28 cellular contexts compared by ENCODE assay signal in genomic region chr10:10627414-10627813, GRCh38.
"Had no signal": no experiment of that assay in that cellular context is flagged by ENCODE, and none has a peak within 500 bp of the region (broad histone marks: within the 10 kb centered on the region; RNA-seq: fewer than 3 reads in every experiment).

No MANE protein-coding gene starts in this region.

- H3K27ac ChIP-seq: epithelial cell of prostate, gastrocnemius medialis had no signal

- H3K4me1 ChIP-seq: gastrocnemius medialis had no signal

- DNase-seq: activated CD4-positive, alpha-beta memory T cell treated with anti-CD3 and anti-CD28 coated beads for 36 hours; activated CD4-positive, alpha-beta T cell treated with anti-CD3 and anti-CD28 coated beads for 36 hours; activated CD4-positive, alpha-beta T cell treated with anti-CD3 and anti-CD28 coated beads, Interleukin-2, amount 10 ng/mL, durations not matched to agents 24 days and 14 days; activated CD4-positive, CD25-positive, alpha-beta regulatory T cell; activated CD4-positive, CD25-positive, alpha-beta regulatory T cell treated with anti-CD3 and anti-CD28 coated beads, Interleukin-2, amount 50 U/mL, for 72 hours; activated CD8-positive, alpha-beta memory T cell treated with anti-CD3 and anti-CD28 coated beads, Interleukin-2, amount 10 ng/mL, durations not matched to agents 7 days and 5 days; activated CD8-positive, alpha-beta memory T cell treated with anti-CD3 and anti-CD28 coated beads, Interleukin-2, amount 50 U/mL, for 4 hours; activated CD8-positive, alpha-beta T cell treated with anti-CD3 and anti-CD28 coated beads, Interleukin-2, amount 10 ng/mL, durations not matched to agents 7 days and 5 days; activated gamma-delta T cell; activated naive CD4-positive, alpha-beta T cell; activated naive CD4-positive, alpha-beta T cell treated with anti-CD3 and anti-CD28 coated beads, Interleukin-2, amount 10 ng/mL, durations not matched to agents 7 days and 5 days; activated naive CD8-positive, alpha-beta T cell treated with anti-CD3 and anti-CD28 coated beads, Interleukin-2, amount 10 ng/mL, durations not matched to agents 7 days and 5 days; activated T-cell treated with anti-CD3 and anti-CD28 coated beads, Interleukin-2, amount 50 U/mL, for 1 hour; activated T-cell treated with anti-CD3 and anti-CD28 coated beads, Interleukin-2, amount 50 U/mL, for 72 hours; caudate nucleus; cortex of kidney; effector CD8-positive, alpha-beta T cell; foreskin fibroblast; gastrocnemius medialis; glutamatergic neuron; heart left ventricle; T-helper 2 cell had no signal

- H3K9me3 ChIP-seq: gastrocnemius medialis had no signal

- H3K27me3 ChIP-seq: gastrocnemius medialis, heart left ventricle had no signal

- FAIRE-seq: astrocyte, colon, endometrium, endothelial cell of umbilical vein had no signal

- H3K4me3 ChIP-seq: gastrocnemius medialis, heart left ventricle had no signal

- H3K36me3 ChIP-seq: gastrocnemius medialis, heart left ventricle had no signal

- ATAC-seq: activated CD4-positive, alpha-beta T cell treated with anti-CD3 and anti-CD28 coated beads for 36 hours; activated CD8-positive, alpha-beta memory T cell treated with anti-CD3 and anti-CD28 coated beads, Interleukin-2, amount 10 ng/mL, durations not matched to agents 7 days and 5 days; activated CD8-positive, alpha-beta T cell treated with anti-CD3 and anti-CD28 coated beads, Interleukin-2, amount 10 ng/mL, durations not matched to agents 7 days and 5 days; activated naive CD4-positive, alpha-beta T cell treated with anti-CD3 and anti-CD28 coated beads, Interleukin-2, amount 50 U/mL, for 72 hours; activated T-cell treated with anti-CD3 and anti-CD28 coated beads, Interleukin-2, amount 50 U/mL, for 72 hours; gastrocnemius medialis; heart left ventricle had no signal
